Comparison of ENCODE assay signal across 31 cellular contexts in genomic region chr1:172557270-172557669, GRCh38.
"Had no signal": no experiment of that assay in that cellular context is flagged by ENCODE, and none has a peak within 500 bp of the region (broad histone marks: within the 10 kb centered on the region; RNA-seq: fewer than 3 reads in every experiment).

No MANE protein-coding gene starts in this region.

- H3K4me3 Mint-ChIP-seq: naive thymus-derived CD4-positive, alpha-beta T cell; naive thymus-derived CD8-positive, alpha-beta T cell; natural killer cell; natural killer cell treated with Interleukin-12 subunit alpha and Interleukin-12 subunit beta and Interleukin-15 and Interleukin-18, amount 100 ng/mL, for 72 hours; nephron; nephron progenitor cell; neural crest cell; neural progenitor cell had no signal

- ATAC-seq: naive thymus-derived CD4-positive, alpha-beta T cell; naive thymus-derived CD8-positive, alpha-beta T cell; natural killer cell; natural killer cell treated with Interleukin-12 subunit alpha and Interleukin-12 subunit beta and Interleukin-15 and Interleukin-18, amount 100 ng/mL, for 72 hours; pancreas; psoas muscle; right cardiac atrium; sciatic nerve had no signal

- H3K4me1 Mint-ChIP-seq: nephron, nephron progenitor cell, neural crest cell, neural progenitor cell had no signal

- H3K4me2 ChIP-seq: neural progenitor cell, smooth muscle cell had no signal

- H3K27me3 ChIP-seq: neural progenitor cell, neutrophil, ovary, pancreas, right atrium auricular region, sigmoid colon, spleen had no signal

- H3K4me3 ChIP-seq: neural progenitor cell, ovary, pancreas, prostate gland, psoas muscle, right atrium auricular region, sigmoid colon, skin epidermis, smooth muscle cell, spleen had no signal

- H3K9me3 Mint-ChIP-seq: naive thymus-derived CD4-positive, alpha-beta T cell; naive thymus-derived CD8-positive, alpha-beta T cell; natural killer cell; natural killer cell treated with Interleukin-12 subunit alpha and Interleukin-12 subunit beta and Interleukin-15 and Interleukin-18, amount 100 ng/mL, for 72 hours; nephron; nephron progenitor cell; neural crest cell; neural progenitor cell had no signal

- H3K4me1 ChIP-seq: neural progenitor cell, parathyroid adenoma, prostate gland, psoas muscle, right atrium auricular region, sigmoid colon, spleen had no signal

- FAIRE-seq: pancreas, small intestine had no signal

- H3K27ac ChIP-seq: neural progenitor cell, neutrophil, ovary, pancreas, parathyroid adenoma, prostate gland, psoas muscle, right atrium auricular region, sigmoid colon, skin epidermis, spleen had no signal

- DNase-seq: naive thymus-derived CD4-positive, alpha-beta T cell; naive thymus-derived CD8-positive, alpha-beta T cell; natural killer cell; nephron progenitor cell; nucleus accumbens; occipital lobe; ovary; pancreas; posterior cingulate gyrus; psoas muscle; retina; right cardiac atrium; sigmoid colon; small intestine; spleen; stimulated activated CD4-positive, alpha-beta T cell treated with anti-CD3 and anti-CD28 coated beads, Interleukin-12 subunit alpha, Interleukin-12 subunit beta, amount 100 ng/mL, for 4 hours; stimulated activated CD4-positive, alpha-beta T cell treated with anti-CD3 and anti-CD28 coated beads, Interleukin-15, amount 100 ng/mL, for 24 hours; stimulated activated CD4-positive, alpha-beta T cell treated with anti-CD3 and anti-CD28 coated beads, Interleukin-1b, Interleukin-23, amount 100 ng/mL, for 48 hours; stimulated activated CD4-positive, alpha-beta T cell treated with anti-CD3 and anti-CD28 coated beads, Interleukin-2, amount 100 ng/mL, for 24 hours had no signal

- H3K27ac Mint-ChIP-seq: naive thymus-derived CD4-positive, alpha-beta T cell; naive thymus-derived CD8-positive, alpha-beta T cell; natural killer cell; nephron; nephron progenitor cell; neural progenitor cell; progenitor cell of endocrine pancreas had no signal

- H3K9me3 ChIP-seq: neutrophil, ovary, pancreas, prostate gland, psoas muscle, right atrium auricular region, sigmoid colon, spleen had no signal

- H3K36me3 ChIP-seq: ovary, prostate gland had no signal

- H3K9ac ChIP-seq: neural progenitor cell, parathyroid adenoma had no signal

- H2AFZ ChIP-seq: neural progenitor cell, parathyroid adenoma had no signal

- H3K27me3 Mint-ChIP-seq: naive thymus-derived CD4-positive, alpha-beta T cell; naive thymus-derived CD8-positive, alpha-beta T cell; natural killer cell treated with Interleukin-12 subunit alpha and Interleukin-12 subunit beta and Interleukin-15 and Interleukin-18, amount 100 ng/mL, for 72 hours; progenitor cell of endocrine pancreas had no signal
